Comparison of ENCODE assay signal across 25 cellular contexts in the genomic region with DNA sequence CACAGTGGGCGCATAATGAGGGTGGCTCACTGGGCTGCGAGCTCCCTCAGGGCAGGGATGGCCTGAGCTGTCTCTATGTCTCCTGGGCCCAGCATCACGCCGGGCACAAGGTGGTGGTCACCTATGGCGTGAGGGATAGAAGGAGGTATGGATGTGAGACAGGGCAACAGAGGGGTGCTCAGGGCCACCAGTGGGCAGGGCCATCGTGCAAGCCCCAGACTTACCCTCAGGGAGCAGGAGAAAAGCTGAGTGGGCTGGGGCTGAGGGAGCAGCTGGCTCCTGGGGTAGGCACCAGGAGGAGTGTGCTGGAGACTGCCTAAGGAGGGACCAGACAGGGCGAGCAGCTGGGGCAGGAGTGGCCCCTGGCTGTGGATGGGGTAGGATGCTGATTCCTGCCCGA. TPM values are rescaled to one million over a fixed set of nuclear protein-coding genes. Genes with fewer than 3 reads are reported as not detected.
DNase-seq lines count a peak whose midpoint lies in the region; ATAC-seq and TF ChIP-seq lines count a peak whose summit lies in the region.
"Had no signal": no experiment of that assay in that cellular context is flagged by ENCODE, and none has a peak within 500 bp of the region (broad histone marks: within the 10 kb centered on the region; RNA-seq: fewer than 3 reads in every experiment).

No MANE protein-coding gene starts in this region.

- H3K4me3 Mint-ChIP-seq in brain (no peak overlapping the region), nephron (no peak overlapping the region)
- H3K4me3 Mint-ChIP-seq in stimulated activated effector memory CD8-positive, alpha-beta T cell treated with anti-CD3 and anti-CD28 coated beads, Interleukin-12 subunit alpha, Interleukin-12 subunit beta, amount 100 ng/mL, for 72 hours, result no peak overlapping the region
- H3K4me3 Mint-ChIP-seq: CD4-positive, alpha-beta memory T cell had no signal

- no peak for DNase-seq in stimulated activated effector memory CD8-positive, alpha-beta T cell treated with anti-CD3 and anti-CD28 coated beads, Interleukin-12 subunit alpha, Interleukin-12 subunit beta, amount 100 ng/mL, for 72 hours (ENCODE audit: low spot score in 2 of 2)
- DNase-seq in stimulated activated naive CD8-positive, alpha-beta T cell treated with anti-CD3 and anti-CD28 coated beads, Interleukin-15, Interleukin-2, amounts not matched to agents 100 U/mL and 50 U/mL, for 24 hours, result no peak
- DNase-seq: AML-193; C1 segment of cervical spinal cord; CD4-positive, alpha-beta memory T cell; COR-L47; DMS79; GF-D8; HCEC 1CT; Kasumi-1; NCI-H1092 treated with DMSO at 0.1 percent for 48 hours; NCI-H1436 treated with DMSO at 0.1 percent for 48 hours; NCI-H1930; NCI-H2107; NCI-H446; NCI-H526 treated with DMSO at 0.1 percent for 48 hours; SHP77 treated with DMSO at 0.1 percent for 48 hours had no signal

- peak overlapping the region; percentile 10 for H3K27ac ChIP-seq in KOPT-K1 (ENCODE audit: low read depth, low read length, poor library complexity, severe bottlenecking)
- H3K27ac ChIP-seq: A549, HL-60, RWPE1 had no signal

- H3K9me3 ChIP-seq in KOPT-K1 (ENCODE audit: insufficient read depth, low read length, poor library complexity, severe bottlenecking), result no peaks in the 10 kb centered on the region
- H3K9me3 ChIP-seq: A549 had no signal

- peaks cover 76% of the 10 kb centered on the region for H3K4me1 Mint-ChIP-seq in brain
- H3K4me1 Mint-ChIP-seq in nephron, result peaks cover 82% of the 10 kb centered on the region
- H3K4me1 Mint-ChIP-seq in stimulated activated effector memory CD8-positive, alpha-beta T cell treated with anti-CD3 and anti-CD28 coated beads, Interleukin-12 subunit alpha, Interleukin-12 subunit beta, amount 100 ng/mL, for 72 hours, result peaks cover 5% of the 10 kb centered on the region

- no peak for ATAC-seq in stimulated activated effector memory CD8-positive, alpha-beta T cell treated with anti-CD3 and anti-CD28 coated beads, Interleukin-12 subunit alpha, Interleukin-12 subunit beta, amount 100 ng/mL, for 72 hours
- no peak for ATAC-seq in stimulated activated naive CD8-positive, alpha-beta T cell treated with anti-CD3 and anti-CD28 coated beads, Interleukin-15, Interleukin-2, amounts not matched to agents 100 U/mL and 50 U/mL, for 24 hours
- ATAC-seq in HG02623 (IDR thresholded peaks at IDR 0.05; ENCODE audit: unreplicated experiment) (no peak), HG02610 (IDR thresholded peaks at IDR 0.05; ENCODE audit: unreplicated experiment) (no peak)
- ATAC-seq: A549 had no signal

- H3K9me3 Mint-ChIP-seq in brain (no peaks in the 10 kb centered on the region), nephron (no peaks in the 10 kb centered on the region)
- H3K9me3 Mint-ChIP-seq in stimulated activated effector memory CD8-positive, alpha-beta T cell treated with anti-CD3 and anti-CD28 coated beads, Interleukin-12 subunit alpha, Interleukin-12 subunit beta, amount 100 ng/mL, for 72 hours, result no peaks in the 10 kb centered on the region
- H3K9me3 Mint-ChIP-seq: CD4-positive, alpha-beta memory T cell had no signal

- H3K36me3 ChIP-seq in KOPT-K1 (ENCODE audit: insufficient read depth, low read length), result no peaks in the 10 kb centered on the region

- H3K27me3 Mint-ChIP-seq in brain (peaks cover 2% of the 10 kb centered on the region), nephron (ENCODE audit: low read depth) (peaks cover 3% of the 10 kb centered on the region)
- H3K27me3 Mint-ChIP-seq: CD4-positive, alpha-beta memory T cell had no signal

- H3K36me3 Mint-ChIP-seq in brain (no peaks in the 10 kb centered on the region), nephron (ENCODE audit: low read depth) (no peaks in the 10 kb centered on the region)
- H3K36me3 Mint-ChIP-seq in stimulated activated effector memory CD8-positive, alpha-beta T cell treated with anti-CD3 and anti-CD28 coated beads, Interleukin-12 subunit alpha, Interleukin-12 subunit beta, amount 100 ng/mL, for 72 hours, result no peaks in the 10 kb centered on the region

- peak overlapping the region in 3 of 5 experiments; percentile 51 to 81 (median 54) for H3K27ac Mint-ChIP-seq in brain
- H3K27ac Mint-ChIP-seq in nephron, result peak overlapping the region in 2 of 3 experiments; percentile 18 to 85
- peak overlapping the region; percentile 65 for H3K27ac Mint-ChIP-seq in stimulated activated effector memory CD8-positive, alpha-beta T cell treated with anti-CD3 and anti-CD28 coated beads, Interleukin-12 subunit alpha, Interleukin-12 subunit beta, amount 100 ng/mL, for 72 hours

- no peak for TF ChIP-seq CTCF in brain (conservative IDR thresholded peaks at IDR 0.05)
- no peak for TF ChIP-seq CTCF in nephron (IDR thresholded peaks at IDR 0.05; ENCODE audit: unreplicated experiment in 3 of 3)

RNA-seq across cellular contexts. Expression of a gene that starts 34.3 kb away (rescaled TPM):
- 12.1 TPM for polyA plus RNA-seq in brain (ENCODE audit: insufficient read depth, low read depth, low replicate concordance)

RNA-seq across cellular contexts. Expression of a gene that starts 58.4 kb away (rescaled TPM):
- 18.9 TPM for polyA plus RNA-seq in brain (ENCODE audit: insufficient read depth, low read depth, low replicate concordance)
